13 cellular contexts compared by ENCODE assay signal in the genomic region with DNA sequence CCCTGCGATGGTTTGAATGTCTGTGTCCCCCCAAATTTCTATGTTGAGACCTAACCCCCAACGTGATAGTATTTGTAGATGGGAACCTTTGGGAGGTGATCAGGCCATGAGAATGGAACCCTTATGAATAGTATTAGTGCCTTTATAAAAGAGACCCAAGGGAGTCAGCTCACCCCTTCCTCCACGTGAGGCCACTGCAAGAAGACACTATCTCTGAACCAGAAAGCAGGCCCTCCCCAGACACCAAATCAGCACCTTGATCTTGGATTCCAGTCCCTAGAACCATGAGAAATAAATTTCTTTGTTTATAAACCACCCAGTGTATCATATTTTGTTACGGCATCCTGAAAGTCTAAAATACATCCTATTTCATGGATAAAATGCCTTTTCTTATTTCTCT.
DNase-seq lines count a peak whose midpoint lies in the region; ATAC-seq and TF ChIP-seq lines count a peak whose summit lies in the region.
"Had no signal": no experiment of that assay in that cellular context is flagged by ENCODE, and none has a peak within 500 bp of the region (broad histone marks: within the 10 kb centered on the region; RNA-seq: fewer than 3 reads in every experiment).

No MANE protein-coding gene starts in this region.

- H3K36me3 Mint-ChIP-seq in activated CD4-positive, alpha-beta T cell treated with anti-CD3 and anti-CD28 coated beads, Interleukin-2, amount 10 ng/mL, durations not matched to agents 24 days and 14 days (ENCODE audit: low read depth) = peaks cover 8% of the 10 kb centered on the region
- H3K36me3 Mint-ChIP-seq in activated B cell treated with CpG ODN at 0.5 μM for 24 hours (ENCODE audit: low read depth) (no peaks in the 10 kb centered on the region), nephron progenitor cell (ENCODE audit: low read depth) (peaks cover 6% of the 10 kb centered on the region)
- H3K36me3 Mint-ChIP-seq in effector memory CD8-positive, alpha-beta T cell (ENCODE audit: insufficient read depth) = peaks cover 21% of the 10 kb centered on the region

- H3K9me3 Mint-ChIP-seq in activated CD4-positive, alpha-beta T cell treated with anti-CD3 and anti-CD28 coated beads, Interleukin-2, amount 10 ng/mL, durations not matched to agents 24 days and 14 days = peaks cover 8% of the 10 kb centered on the region
- H3K9me3 Mint-ChIP-seq in activated B cell treated with CpG ODN at 0.5 μM for 24 hours (no peaks in the 10 kb centered on the region), nephron progenitor cell (peaks cover 8% of the 10 kb centered on the region)
- H3K9me3 Mint-ChIP-seq in effector memory CD8-positive, alpha-beta T cell = no peaks in the 10 kb centered on the region
- peaks cover 6 to 8% of the 10 kb centered on the region in 2 donors for H3K9me3 Mint-ChIP-seq in stimulated activated naive CD8-positive, alpha-beta T cell treated with anti-CD3 and anti-CD28 coated beads, Interleukin-15, amount 100 ng/mL, for 72 hours

- CTCF ChIA-PET in activated B cell treated with CpG ODN at 0.5 μM for 24 hours (lab: Charles Lee) = no interaction called here

- POLR2A ChIA-PET in activated B cell treated with CpG ODN at 0.5 μM for 24 hours (lab: Charles Lee) = interaction anchor here (0.7 to 1.1 kb wide), 2 partner anchors 8 to 146 kb away, joined by 3 to 5 read pairs; no protein-coding TSS in a partner anchor

- no peaks in the 10 kb centered on the region for H3K27me3 Mint-ChIP-seq in activated CD4-positive, alpha-beta T cell treated with anti-CD3 and anti-CD28 coated beads, Interleukin-2, amount 10 ng/mL, durations not matched to agents 24 days and 14 days
- H3K27me3 Mint-ChIP-seq in activated B cell treated with CpG ODN at 0.5 μM for 24 hours = no peaks in the 10 kb centered on the region
- H3K27me3 Mint-ChIP-seq in effector memory CD8-positive, alpha-beta T cell = no peaks in the 10 kb centered on the region
- H3K27me3 Mint-ChIP-seq in stimulated activated naive CD8-positive, alpha-beta T cell treated with anti-CD3 and anti-CD28 coated beads, Interleukin-15, amount 100 ng/mL, for 72 hours = no peaks in the 10 kb centered on the region
- H3K27me3 Mint-ChIP-seq in nephron progenitor cell (ENCODE audit: low read depth, poor library complexity) = peaks cover 4% of the 10 kb centered on the region

- ATAC-seq in activated B cell treated with CpG ODN at 0.5 μM for 24 hours (ENCODE audit: low read depth) (no peak), HG03354 (IDR thresholded peaks at IDR 0.05; ENCODE audit: poor library complexity, severe bottlenecking, unreplicated experiment) (no peak)
- ATAC-seq in effector memory CD8-positive, alpha-beta T cell (replicated peaks) = no peak
- no peak for ATAC-seq in stimulated activated naive CD8-positive, alpha-beta T cell treated with anti-CD3 and anti-CD28 coated beads, Interleukin-15, amount 100 ng/mL, for 72 hours
- ATAC-seq: heart right ventricle, PC-3 had no signal

- peak overlapping the region; percentile 99 for H3K27ac Mint-ChIP-seq in activated CD4-positive, alpha-beta T cell treated with anti-CD3 and anti-CD28 coated beads, Interleukin-2, amount 10 ng/mL, durations not matched to agents 24 days and 14 days
- H3K27ac Mint-ChIP-seq in activated B cell treated with CpG ODN at 0.5 μM for 24 hours (peak overlapping the region; percentile 99), nephron progenitor cell (no peak overlapping the region)
- peak overlapping the region; percentile 100 for H3K27ac Mint-ChIP-seq in effector memory CD8-positive, alpha-beta T cell
- H3K27ac Mint-ChIP-seq in stimulated activated naive CD8-positive, alpha-beta T cell treated with anti-CD3 and anti-CD28 coated beads, Interleukin-15, amount 100 ng/mL, for 72 hours = peak overlapping the region; percentile 3 to 84

- intact Hi-C loops in activated CD4-positive, alpha-beta T cell treated with anti-CD3 and anti-CD28 coated beads, Interleukin-2, amount 10 ng/mL, durations not matched to agents 24 days and 14 days (cut with micrococcal nuclease) = loop anchor here (2.0 kb wide), 1 partner anchor 245 kb away; no protein-coding TSS in a partner anchor
- intact Hi-C loops in activated B cell treated with CpG ODN at 0.5 μM for 24 hours (cut with micrococcal nuclease) = no loop called here

- DNase-seq in activated CD4-positive, alpha-beta T cell treated with anti-CD3 and anti-CD28 coated beads, Interleukin-2, amount 10 ng/mL, durations not matched to agents 24 days and 14 days = no peak
- no peak for DNase-seq in activated CD4-positive, alpha-beta T cell treated with anti-CD3 and anti-CD28 coated beads, Interleukin-2, amount 50 U/mL, for 1 hour
- DNase-seq in activated B cell treated with CpG ODN at 0.5 μM for 24 hours (no peak), nephron progenitor cell (no peak), RPMI8226 (no peak)
- DNase-seq in effector memory CD8-positive, alpha-beta T cell = no peak
- DNase-seq in stimulated activated naive CD8-positive, alpha-beta T cell treated with anti-CD3 and anti-CD28 coated beads, Interleukin-15, amount 100 ng/mL, for 72 hours = no peak
- DNase-seq: COR-L47, heart right ventricle, KBM-7, NCI-H1436 treated with DMSO at 0.1 percent for 48 hours, PC-3 had no signal

- peaks cover 49% of the 10 kb centered on the region for H3K4me1 Mint-ChIP-seq in activated CD4-positive, alpha-beta T cell treated with anti-CD3 and anti-CD28 coated beads, Interleukin-2, amount 10 ng/mL, durations not matched to agents 24 days and 14 days
- H3K4me1 Mint-ChIP-seq in activated B cell treated with CpG ODN at 0.5 μM for 24 hours (peaks cover 51% of the 10 kb centered on the region), nephron progenitor cell (peaks cover 19% of the 10 kb centered on the region)
- peaks cover 31 to 35% of the 10 kb centered on the region in 2 donors for H3K4me1 Mint-ChIP-seq in effector memory CD8-positive, alpha-beta T cell (ENCODE audit: low read depth in 2 of 2)
- H3K4me1 Mint-ChIP-seq in stimulated activated naive CD8-positive, alpha-beta T cell treated with anti-CD3 and anti-CD28 coated beads, Interleukin-15, amount 100 ng/mL, for 72 hours = peaks cover 55% of the 10 kb centered on the region

- H3K4me3 Mint-ChIP-seq in activated CD4-positive, alpha-beta T cell treated with anti-CD3 and anti-CD28 coated beads, Interleukin-2, amount 10 ng/mL, durations not matched to agents 24 days and 14 days = peak overlapping the region; percentile 83
- peak overlapping the region; percentile 44 for H3K4me3 Mint-ChIP-seq in activated B cell treated with CpG ODN at 0.5 μM for 24 hours
- peak overlapping the region in 1 of 2 donors; percentile 86 for H3K4me3 Mint-ChIP-seq in effector memory CD8-positive, alpha-beta T cell
- H3K4me3 Mint-ChIP-seq in stimulated activated naive CD8-positive, alpha-beta T cell treated with anti-CD3 and anti-CD28 coated beads, Interleukin-15, amount 100 ng/mL, for 72 hours = no peak overlapping the region
- H3K4me3 Mint-ChIP-seq in nephron progenitor cell = no peak overlapping the region

- TF ChIP-seq CTCF in activated B cell treated with CpG ODN at 0.5 μM for 24 hours (IDR thresholded peaks at IDR 0.05) (no peak), nephron progenitor cell (IDR thresholded peaks at IDR 0.05) (no peak)

Comparison
In these comparisons a context has a peak if more than half of its experiments do, and no peak if none do; other contexts are left out.
1. H3K4me3 Mint-ChIP-seq: peak in activated CD4-positive, alpha-beta T cell treated with anti-CD3 and anti-CD28 coated beads, Interleukin-2, amount 10 ng/mL, durations not matched to agents 24 days and 14 days (single experiment) and activated B cell treated with CpG ODN at 0.5 μM for 24 hours (single experiment); none in stimulated activated naive CD8-positive, alpha-beta T cell treated with anti-CD3 and anti-CD28 coated beads, Interleukin-15, amount 100 ng/mL, for 72 hours (0 of 2) and nephron progenitor cell (single experiment).